1 cellular context compared by ENCODE assay signal in genomic region chr11:9384535-9385287, GRCh38.
TF ChIP-seq lines count a peak whose summit lies in the region.

IPO7 (plus strand) TSS chr11:9384652; CDS start chr11:9384764, 112 bp downstream.

TF ChIP-seq in GM12878, 131 proteins besides CTCF, POLR2A, EP300 and RAD21 (continued from another document):
- TF ChIP-seq RELB (IDR thresholded peaks at IDR 0.05; ENCODE audit: low read depth), result no peak
